ENCODE assay signal across 22 cellular contexts in the genomic region with DNA sequence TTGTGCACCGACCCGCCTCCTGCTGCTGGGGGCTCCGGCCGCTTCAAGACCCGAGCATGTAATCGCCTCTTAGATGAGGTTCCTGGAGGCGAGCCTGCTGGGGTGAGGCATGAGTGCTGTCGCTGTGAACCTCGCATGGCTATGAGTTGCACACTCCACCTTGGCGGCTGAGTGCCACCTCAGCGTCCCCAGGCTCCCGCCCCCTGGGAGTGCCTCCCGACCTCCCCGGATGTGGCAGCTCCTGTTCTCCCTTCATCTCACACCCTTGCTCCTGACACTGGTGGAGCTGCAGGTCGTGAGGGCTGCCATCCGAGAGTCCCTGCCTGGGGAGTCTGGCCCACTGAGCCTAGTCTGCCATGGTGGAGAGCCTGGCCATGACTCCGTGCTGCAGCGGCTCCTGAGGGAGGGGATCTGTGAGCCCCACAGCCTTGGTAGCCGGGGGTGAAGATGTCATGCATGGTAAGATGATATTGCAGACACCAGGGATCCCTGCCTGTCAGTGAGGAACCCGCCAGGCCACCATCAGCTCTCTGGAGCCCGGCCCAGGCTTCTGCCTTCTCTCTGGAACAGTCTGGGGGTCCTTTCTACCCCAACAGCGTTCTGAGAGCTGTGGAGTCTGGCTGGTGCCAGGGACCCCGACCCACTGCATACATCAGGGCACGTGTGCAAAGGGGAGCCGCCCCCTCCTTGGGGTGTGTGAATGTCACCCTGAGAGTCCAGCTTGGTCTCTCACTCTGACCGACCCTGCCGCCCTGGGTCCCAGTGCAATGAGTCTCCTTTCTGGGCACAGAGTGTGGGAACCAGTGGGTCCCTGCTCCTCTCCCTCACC.
DNase-seq lines count a peak whose midpoint lies in the region; ATAC-seq and TF ChIP-seq lines count a peak whose summit lies in the region.
"Had no signal": no experiment of that assay in that cellular context is flagged by ENCODE, and none has a peak within 500 bp of the region (broad histone marks: within the 10 kb centered on the region; RNA-seq: fewer than 3 reads in every experiment).

No MANE protein-coding gene starts in this region.

- no peaks in the 10 kb centered on the region for H3K79me2 ChIP-seq in neural progenitor cell (ENCODE audit: low read depth)

- TF ChIP-seq CTCF in endodermal cell (conservative IDR thresholded peaks at IDR 0.05) = no peak
- TF ChIP-seq CTCF in neural progenitor cell (IDR thresholded peaks at IDR 0.05) = no peak
- TF ChIP-seq CTCF in transverse colon (IDR thresholded peaks at IDR 0.05) = no peak
- no peak for TF ChIP-seq CTCF in body of pancreas (IDR thresholded peaks at IDR 0.05)

- H3K4me1 Mint-ChIP-seq in endodermal cell = peaks cover 43% of the 10 kb centered on the region
- H3K4me1 Mint-ChIP-seq in neural progenitor cell = peaks cover 48% of the 10 kb centered on the region
- no peaks in the 10 kb centered on the region for H3K4me1 Mint-ChIP-seq in stimulated activated naive B cell treated with anti-CD40 and anti-IgM and Interleukin-4, amounts not matched to agents 10 μg/mL and 1 μg/mL and 100 μg/mL, for 72 hours

- H3K4me2 ChIP-seq in neural progenitor cell = peak overlapping the region; percentile 28
- H3K4me2 ChIP-seq: KMS-11 had no signal

- peaks cover 13% of the 10 kb centered on the region for H3F3A ChIP-seq in neural progenitor cell (ENCODE audit: low read depth)

- H3K27ac Mint-ChIP-seq in endodermal cell = no peak overlapping the region
- no peak overlapping the region for H3K27ac Mint-ChIP-seq in neural progenitor cell
- no peak overlapping the region for H3K27ac Mint-ChIP-seq in stimulated activated naive B cell treated with anti-CD40 and anti-IgM and Interleukin-4, amounts not matched to agents 10 μg/mL and 1 μg/mL and 100 μg/mL, for 72 hours
- H3K27ac Mint-ChIP-seq: activated CD8-positive, alpha-beta memory T cell treated with anti-CD3 and anti-CD28 coated beads, Interleukin-2, amount 10 ng/mL, durations not matched to agents 7 days and 5 days; effector memory CD8-positive, alpha-beta T cell had no signal

- H2AFZ ChIP-seq in neural progenitor cell (replicated peaks) = no peak overlapping the region

- H3K9me3 ChIP-seq in endodermal cell (ENCODE audit: control insufficient read depth, low read length) (no peaks in the 10 kb centered on the region), neural progenitor cell (ENCODE audit: low read depth) (no peaks in the 10 kb centered on the region), transverse colon (no peaks in the 10 kb centered on the region), body of pancreas (no peaks in the 10 kb centered on the region)
- H3K9me3 ChIP-seq: BE2C, HAP-1, heart right ventricle, SJCRH30 had no signal

- intact Hi-C loops in transverse colon (cut with DNase I; ENCODE audit: low total_unique reads) (no loop called here), body of pancreas (cut with DNase I) (no loop called here)

- TF ChIP-seq EP300 in transverse colon (IDR thresholded peaks at IDR 0.05; ENCODE audit: low read depth) = no peak

- peaks cover 38% of the 10 kb centered on the region for H3K4me1 ChIP-seq in endodermal cell (ENCODE audit: control insufficient read depth, insufficient read depth, low read length)
- H3K4me1 ChIP-seq in neural progenitor cell = peaks cover 42% of the 10 kb centered on the region
- H3K4me1 ChIP-seq in transverse colon = peaks cover 11 to 28% (median 12%) of the 10 kb centered on the region in 4 donors
- H3K4me1 ChIP-seq in body of pancreas = peaks cover 26% of the 10 kb centered on the region
- H3K4me1 ChIP-seq: BE2C had no signal

- H3K4me3 Mint-ChIP-seq in endodermal cell (no peak overlapping the region), neural progenitor cell (no peak overlapping the region)
- no peak overlapping the region for H3K4me3 Mint-ChIP-seq in stimulated activated naive B cell treated with anti-CD40 and anti-IgM and Interleukin-4, amounts not matched to agents 10 μg/mL and 1 μg/mL and 100 μg/mL, for 72 hours
- H3K4me3 Mint-ChIP-seq: activated CD8-positive, alpha-beta memory T cell treated with anti-CD3 and anti-CD28 coated beads, Interleukin-2, amount 10 ng/mL, durations not matched to agents 7 days and 5 days had no signal

- TF ChIP-seq POLR2A in transverse colon (IDR thresholded peaks at IDR 0.05) (no peak), body of pancreas (IDR thresholded peaks at IDR 0.05) (no peak)

- H3K36me3 Mint-ChIP-seq in endodermal cell (ENCODE audit: low read depth) (no peaks in the 10 kb centered on the region), neural progenitor cell (no peaks in the 10 kb centered on the region)
- no peaks in the 10 kb centered on the region for H3K36me3 Mint-ChIP-seq in stimulated activated naive B cell treated with anti-CD40 and anti-IgM and Interleukin-4, amounts not matched to agents 10 μg/mL and 1 μg/mL and 100 μg/mL, for 72 hours
- H3K36me3 Mint-ChIP-seq: activated CD8-positive, alpha-beta memory T cell treated with anti-CD3 and anti-CD28 coated beads, Interleukin-2, amount 10 ng/mL, durations not matched to agents 7 days and 5 days had no signal

- in situ Hi-C loops in transverse colon (cut with MboI; ENCODE audit: low pct_ligation_motif_present in 1 of 4, low pct_unique_long_range_greater_than_20kb in 1 of 4, low sequenced_read_pairs in 3 of 4) = no loop called here

- H3K36me3 ChIP-seq in endodermal cell (ENCODE audit: control insufficient read depth, insufficient read depth, low read length) (no peaks in the 10 kb centered on the region), neural progenitor cell (no peaks in the 10 kb centered on the region), transverse colon (no peaks in the 10 kb centered on the region), body of pancreas (replicated peaks in 1 of 2; ENCODE audit: insufficient read depth in 1 of 2, low read depth in 2 of 2) (no peaks in the 10 kb centered on the region)
- H3K36me3 ChIP-seq: BE2C, HAP-1, heart right ventricle, SJCRH30 had no signal

- no peaks in the 10 kb centered on the region for H3K27me3 ChIP-seq in endodermal cell (ENCODE audit: control insufficient read depth, insufficient read depth, low read length, poor library complexity, severe bottlenecking)
- no peaks in the 10 kb centered on the region for H3K27me3 ChIP-seq in neural progenitor cell
- H3K27me3 ChIP-seq in transverse colon = no peaks in the 10 kb centered on the region
- H3K27me3 ChIP-seq in body of pancreas = no peaks in the 10 kb centered on the region
- H3K27me3 ChIP-seq: BE2C, heart right ventricle, SJCRH30 had no signal

- H3K27ac ChIP-seq in endodermal cell (ENCODE audit: low read depth, low read length) (no peak overlapping the region), neural progenitor cell (no peak overlapping the region), transverse colon (peak overlapping the region in 2 of 4 donors; percentile 54 to 60), body of pancreas (no peak overlapping the region)
- H3K27ac ChIP-seq: KMS-11 had no signal

- H3K4me3 ChIP-seq in endodermal cell (ENCODE audit: low read length) = no peak overlapping the region
- no peak overlapping the region for H3K4me3 ChIP-seq in neural progenitor cell
- H3K4me3 ChIP-seq in transverse colon = no peak overlapping the region
- H3K4me3 ChIP-seq in body of pancreas = no peak overlapping the region
- H3K4me3 ChIP-seq: HAP-1, heart right ventricle, SJCRH30 had no signal

- peak; percentile 21 for DNase-seq in activated CD4-positive, CD25-positive, alpha-beta regulatory T cell treated with anti-CD3 and anti-CD28 coated beads, Interleukin-2, amount 50 U/mL, for 72 hours
- DNase-seq in activated CD4-positive, CD25-positive, alpha-beta regulatory T cell (lab: John Stamatoyannopoulos, UW) = no peak
- DNase-seq in endodermal cell = peak; percentile 44
- no peak for DNase-seq in neural progenitor cell (ENCODE audit: low spot score)
- DNase-seq in transverse colon = peak; percentile 3
- no peak for DNase-seq in NCI-H2081 (lab: John Stamatoyannopoulos, UW)
- DNase-seq in stimulated activated naive B cell treated with anti-CD40 and anti-IgM and Interleukin-4, amounts not matched to agents 10 μg/mL and 1 μg/mL and 100 μg/mL, for 72 hours = no peak
- no peak for DNase-seq in body of pancreas
- DNase-seq: 8988T; activated CD8-positive, alpha-beta memory T cell treated with anti-CD3 and anti-CD28 coated beads, Interleukin-2, amount 10 ng/mL, durations not matched to agents 7 days and 5 days; BE2C; cerebellar nuclear complex; effector memory CD8-positive, alpha-beta T cell; heart right ventricle; NCI-H1092; NCI-H2081 treated with DMSO at 0.1 percent for 48 hours; NCI-H526; substantia nigra had no signal

- H3K27me3 Mint-ChIP-seq in endodermal cell (ENCODE audit: insufficient read depth) (peaks cover 3% of the 10 kb centered on the region), neural progenitor cell (ENCODE audit: insufficient read depth, low read depth) (peaks cover 5% of the 10 kb centered on the region)
- no peaks in the 10 kb centered on the region for H3K27me3 Mint-ChIP-seq in stimulated activated naive B cell treated with anti-CD40 and anti-IgM and Interleukin-4, amounts not matched to agents 10 μg/mL and 1 μg/mL and 100 μg/mL, for 72 hours

- no peaks in the 10 kb centered on the region for H4K20me1 ChIP-seq in neural progenitor cell (ENCODE audit: low read depth)

- H3K9ac ChIP-seq in endodermal cell (ENCODE audit: extremely low read depth, low read length, poor library complexity, severe bottlenecking) (no peak overlapping the region), neural progenitor cell (no peak overlapping the region)
- H3K9ac ChIP-seq: KMS-11 had no signal

- ATAC-seq in stimulated activated naive B cell treated with anti-CD40 and anti-IgM and Interleukin-4, amounts not matched to agents 10 μg/mL and 1 μg/mL and 100 μg/mL, for 72 hours (replicated peaks) = no peak
- ATAC-seq in body of pancreas = no peak
- ATAC-seq: activated CD4-positive, CD25-positive, alpha-beta regulatory T cell treated with anti-CD3 and anti-CD28 coated beads, Interleukin-2, amount 50 U/mL, for 24 hours; activated CD8-positive, alpha-beta memory T cell treated with anti-CD3 and anti-CD28 coated beads, Interleukin-2, amount 10 ng/mL, durations not matched to agents 7 days and 5 days; effector memory CD8-positive, alpha-beta T cell had no signal

- H3K9me3 Mint-ChIP-seq in endodermal cell = no peaks in the 10 kb centered on the region
- peaks cover 4% of the 10 kb centered on the region for H3K9me3 Mint-ChIP-seq in neural progenitor cell
- no peaks in the 10 kb centered on the region for H3K9me3 Mint-ChIP-seq in stimulated activated naive B cell treated with anti-CD40 and anti-IgM and Interleukin-4, amounts not matched to agents 10 μg/mL and 1 μg/mL and 100 μg/mL, for 72 hours
- H3K9me3 Mint-ChIP-seq: effector memory CD8-positive, alpha-beta T cell had no signal

- 90 to 93% methylated on average over 18 to 27 of the region's 27 CpGs for WGBS in endodermal cell (ENCODE audit: insufficient coverage in 1 of 2, insufficient read length in 1 of 2), 2 experiments
- 87% methylated on average over 27 of the region's 27 CpGs; no CpG with 5 or more reads in 1 of the 2 donors for WGBS in transverse colon (ENCODE audit: low coverage in 1 of 2), 2 donors
- 91 to 96% methylated on average over 12 to 27 of the region's 27 CpGs for WGBS in body of pancreas, 2 donors

Comparison
In these comparisons a context has a peak if more than half of its experiments do, and no peak if none do; other contexts are left out.
1. DNase-seq: peak in activated CD4-positive, CD25-positive, alpha-beta regulatory T cell treated with anti-CD3 and anti-CD28 coated beads, Interleukin-2, amount 50 U/mL, for 72 hours (single experiment), endodermal cell (single experiment) and transverse colon (single experiment); none in activated CD4-positive, CD25-positive, alpha-beta regulatory T cell (0 of 4), neural progenitor cell (single experiment), NCI-H2081 (0 of 2), stimulated activated naive B cell treated with anti-CD40 and anti-IgM and Interleukin-4, amounts not matched to agents 10 μg/mL and 1 μg/mL and 100 μg/mL, for 72 hours (single experiment) and body of pancreas (0 of 4).